ENCODE assay signal across 15 cellular contexts in the genomic region with DNA sequence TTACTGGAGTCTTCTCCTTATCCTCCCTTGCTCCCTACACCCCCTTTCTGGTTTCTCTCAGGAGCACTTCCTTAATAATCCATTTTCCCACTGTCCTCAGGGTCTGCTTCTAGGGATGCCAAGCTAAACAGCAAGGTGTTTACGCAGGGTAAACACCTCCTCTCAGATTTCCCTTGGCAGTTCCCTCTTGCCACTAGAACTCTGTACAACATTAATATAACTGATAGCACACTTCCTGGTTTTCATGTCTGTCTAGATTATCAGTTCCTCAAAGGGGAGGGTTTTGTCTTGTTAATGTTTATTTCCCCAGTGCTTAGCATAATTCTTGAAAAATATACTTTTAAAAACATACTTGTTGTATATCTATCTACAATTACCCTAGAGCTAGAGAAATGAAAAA.
A peak's percentile ranks its signal among the peaks of the same experiment; 100 is the strongest.
DNase-seq lines count a peak whose midpoint lies in the region; ATAC-seq and TF ChIP-seq lines count a peak whose summit lies in the region.
"Had no signal": no experiment of that assay in that cellular context is flagged by ENCODE, and none has a peak within 500 bp of the region (broad histone marks: within the 10 kb centered on the region; RNA-seq: fewer than 3 reads in every experiment).

No MANE protein-coding gene starts in this region.

- H4K20me1 ChIP-seq in PC-3 (ENCODE audit: low read length) (no peaks in the 10 kb centered on the region), GM23338 (replicated peaks; ENCODE audit: insufficient read depth) (no peaks in the 10 kb centered on the region)

- H3K4me3 ChIP-seq in PC-3 (ENCODE audit: low read length) (no peak overlapping the region), GM23338 (no peak overlapping the region)
- H3K4me3 ChIP-seq: heart left ventricle had no signal

- no peak overlapping the region for H3K9ac ChIP-seq in PC-3 (ENCODE audit: low read length)

- POLR2A ChIA-PET in PC-3 (lab: Charles Lee; ENCODE audit: unreplicated experiment), result no interaction called here

- intact Hi-C loops in PC-3 (cut with micrococcal nuclease), result no loop called here

- no peaks in the 10 kb centered on the region for H3K9me3 ChIP-seq in PC-3 (ENCODE audit: low read length)
- H3K9me3 ChIP-seq: heart left ventricle had no signal

- H3K4me2 ChIP-seq in PC-3 (ENCODE audit: low read length) (no peak overlapping the region), GM23338 (no peak overlapping the region)

- no peaks in the 10 kb centered on the region for H3K27me3 Mint-ChIP-seq in stimulated activated memory B cell treated with anti-CD40 and anti-IgM and Interleukin-4, amounts not matched to agents 10 μg/mL and 1 μg/mL and 100 μg/mL, for 72 hours
- H3K27me3 Mint-ChIP-seq in GM23338 (ENCODE audit: insufficient read depth, low read depth, poor library complexity), result no peaks in the 10 kb centered on the region
- H3K27me3 Mint-ChIP-seq: central memory CD8-positive, alpha-beta T cell had no signal

- H3K36me3 ChIP-seq in PC-3 (ENCODE audit: low read depth, low read length), result no peaks in the 10 kb centered on the region
- H3K36me3 ChIP-seq in GM23338 (ENCODE audit: insufficient read depth), result no peaks in the 10 kb centered on the region
- H3K36me3 ChIP-seq: heart left ventricle had no signal

- CTCF ChIA-PET in PC-3 (lab: Charles Lee), result no interaction called here

- BruUV-seq in PC-3 (replicated peaks; lab: Mats Ljungman, UMichigan), result no TSS peak

- peaks cover 18% of the 10 kb centered on the region for H3K4me1 Mint-ChIP-seq in stimulated activated memory B cell treated with anti-CD40 and anti-IgM and Interleukin-4, amounts not matched to agents 10 μg/mL and 1 μg/mL and 100 μg/mL, for 72 hours
- H3K4me1 Mint-ChIP-seq in GM23338, result peaks cover 29% of the 10 kb centered on the region
- H3K4me1 Mint-ChIP-seq: activated T-helper 17 cell treated with anti-CD3 and anti-CD28 coated beads, Interleukin-2, amount 50 U/mL, for 72 hours; central memory CD8-positive, alpha-beta T cell; stimulated activated naive CD8-positive, alpha-beta T cell treated with anti-CD3 and anti-CD28 coated beads, Interleukin-15, amount 100 ng/mL, for 72 hours; T-cell had no signal

- H3K27me3 ChIP-seq in PC-3 (ENCODE audit: low read length) (no peaks in the 10 kb centered on the region), GM23338 (ENCODE audit: insufficient read depth) (no peaks in the 10 kb centered on the region)

- H3K27ac ChIP-seq in PC-3 (ENCODE audit: low read length) (no peak overlapping the region), GM23338 (ENCODE audit: low read depth) (no peak overlapping the region)
- H3K27ac ChIP-seq: heart left ventricle had no signal

- ATAC-seq in PC-3 (peak; percentile 62; the same call in 1 of the 2 replicates), GM23338 (no peak), HG03457 (IDR thresholded peaks at IDR 0.05; ENCODE audit: unreplicated experiment) (no peak), HG03039 (IDR thresholded peaks at IDR 0.05; ENCODE audit: unreplicated experiment) (no peak)
- ATAC-seq in stimulated activated memory B cell treated with anti-CD40 and anti-IgM and Interleukin-4, amounts not matched to agents 10 μg/mL and 1 μg/mL and 100 μg/mL, for 72 hours, result no peak
- ATAC-seq: activated T-helper 17 cell treated with anti-CD3 and anti-CD28 coated beads, Interleukin-2, amount 50 U/mL, for 72 hours; effector memory CD8-positive, alpha-beta T cell; heart left ventricle; stimulated activated naive CD8-positive, alpha-beta T cell treated with anti-CD3 and anti-CD28 coated beads, Interleukin-15, amount 100 ng/mL, for 72 hours; T-cell had no signal

- H3K4me3 Mint-ChIP-seq in stimulated activated memory B cell treated with anti-CD40 and anti-IgM and Interleukin-4, amounts not matched to agents 10 μg/mL and 1 μg/mL and 100 μg/mL, for 72 hours, result no peak overlapping the region
- H3K4me3 Mint-ChIP-seq in GM23338, result no peak overlapping the region
- H3K4me3 Mint-ChIP-seq: activated T-helper 17 cell treated with anti-CD3 and anti-CD28 coated beads, Interleukin-2, amount 50 U/mL, for 72 hours; central memory CD8-positive, alpha-beta T cell; effector memory CD8-positive, alpha-beta T cell; neural crest cell; stimulated activated naive CD8-positive, alpha-beta T cell treated with anti-CD3 and anti-CD28 coated beads, Interleukin-15, amount 100 ng/mL, for 72 hours; T-cell had no signal

- H2AFZ ChIP-seq in PC-3 (ENCODE audit: low read length), result no peak overlapping the region
- H2AFZ ChIP-seq in GM23338, result no peak overlapping the region

- no peak for TF ChIP-seq CTCF in PC-3 (conservative IDR thresholded peaks at IDR 0.05; ENCODE audit: low read depth, low read length)
- no peak for TF ChIP-seq CTCF in GM23338 (conservative IDR thresholded peaks at IDR 0.05; ENCODE audit: low read depth in 2 of 2)

- H3F3A ChIP-seq in PC-3 (ENCODE audit: low read length, unreplicated experiment), result no peaks in the 10 kb centered on the region
- H3F3A ChIP-seq in GM23338 (replicated peaks; ENCODE audit: low read depth), result no peaks in the 10 kb centered on the region

- no peaks in the 10 kb centered on the region for H3K4me1 ChIP-seq in PC-3 (ENCODE audit: insufficient read depth, low read length)
- peaks cover 11% of the 10 kb centered on the region for H3K4me1 ChIP-seq in GM23338 (ENCODE audit: insufficient read depth)

- no peaks in the 10 kb centered on the region for H3K36me3 Mint-ChIP-seq in stimulated activated memory B cell treated with anti-CD40 and anti-IgM and Interleukin-4, amounts not matched to agents 10 μg/mL and 1 μg/mL and 100 μg/mL, for 72 hours
- no peaks in the 10 kb centered on the region; the same call in 1 of the 3 replicates for H3K36me3 Mint-ChIP-seq in GM23338 (ENCODE audit: low read depth)
- H3K36me3 Mint-ChIP-seq: T-cell had no signal

- H3K9me2 ChIP-seq in PC-3 (replicated peaks; ENCODE audit: low read length) (no peaks in the 10 kb centered on the region), GM23338 (ENCODE audit: insufficient read depth) (peaks cover 47% of the 10 kb centered on the region)

- H3K79me2 ChIP-seq in PC-3 (ENCODE audit: low read length) (no peaks in the 10 kb centered on the region), GM23338 (replicated peaks; ENCODE audit: insufficient read depth) (no peaks in the 10 kb centered on the region)

- H3K9me3 Mint-ChIP-seq in stimulated activated memory B cell treated with anti-CD40 and anti-IgM and Interleukin-4, amounts not matched to agents 10 μg/mL and 1 μg/mL and 100 μg/mL, for 72 hours, result no peaks in the 10 kb centered on the region
- peaks cover 2% of the 10 kb centered on the region; the same call in 1 of the 3 replicates for H3K9me3 Mint-ChIP-seq in GM23338
- H3K9me3 Mint-ChIP-seq: activated T-helper 17 cell treated with anti-CD3 and anti-CD28 coated beads, Interleukin-2, amount 50 U/mL, for 72 hours; central memory CD8-positive, alpha-beta T cell; neural crest cell; stimulated activated naive CD8-positive, alpha-beta T cell treated with anti-CD3 and anti-CD28 coated beads, Interleukin-15, amount 100 ng/mL, for 72 hours; T-cell had no signal

- H3K27ac Mint-ChIP-seq in stimulated activated memory B cell treated with anti-CD40 and anti-IgM and Interleukin-4, amounts not matched to agents 10 μg/mL and 1 μg/mL and 100 μg/mL, for 72 hours, result peak overlapping the region; percentile 72
- H3K27ac Mint-ChIP-seq in GM23338, result no peak overlapping the region
- H3K27ac Mint-ChIP-seq: activated T-helper 17 cell treated with anti-CD3 and anti-CD28 coated beads, Interleukin-2, amount 50 U/mL, for 72 hours; effector memory CD8-positive, alpha-beta T cell; T-cell had no signal

- DNase-seq in NCI-H510A treated with DMSO at 0.1 percent for 48 hours (lab: John Stamatoyannopoulos, UW) (peak; percentile 31), NCI-H510A (lab: John Stamatoyannopoulos, UW) (no peak), NCI-H1092 treated with DMSO at 0.1 percent for 48 hours (lab: John Stamatoyannopoulos, UW) (peak; percentile 47), PC-3 (no peak), GM23338 (ENCODE audit: low spot score) (no peak)
- DNase-seq: effector memory CD8-positive, alpha-beta T cell; heart left ventricle; stimulated activated naive CD8-positive, alpha-beta T cell treated with anti-CD3 and anti-CD28 coated beads, Interleukin-15, amount 100 ng/mL, for 72 hours; T-cell had no signal

TF ChIP-seq in GM23338, 12 proteins besides CTCF, POLR2A, EP300 and RAD21:
- TF ChIP-seq REST (IDR thresholded peaks at IDR 0.05; ENCODE audit: unreplicated experiment), result no peak
- no peak for TF ChIP-seq ZNF114 (CRISPR knock-in tag; IDR thresholded peaks at IDR 0.05)
- TF ChIP-seq CREB1 (CRISPR knock-in tag; IDR thresholded peaks at IDR 0.05; ENCODE audit: low read depth), result no peak
- TF ChIP-seq POLR2AphosphoS5 (IDR thresholded peaks at IDR 0.05; ENCODE audit: low read depth), result no peak
- no peak for TF ChIP-seq NANOG (IDR thresholded peaks at IDR 0.05; ENCODE audit: borderline replicate concordance)
TF ChIP-seq in GM23338: peak in this region for 0.

Comparison
In these comparisons a context has a peak if more than half of its experiments do, and no peak if none do; other contexts are left out.
1. DNase-seq: peak in NCI-H510A treated with DMSO at 0.1 percent for 48 hours (single experiment) and NCI-H1092 treated with DMSO at 0.1 percent for 48 hours (single experiment); none in NCI-H510A (single experiment), PC-3 (single experiment) and GM23338 (single experiment).